In genomic region chr16:30006095-30006473, GRCh38 we compare ENCODE assay signal across 23 cellular contexts. TPM values are rescaled to one million over a fixed set of nuclear protein-coding genes. Genes with fewer than 3 reads are reported as not detected.
DNase-seq lines count a peak whose midpoint lies in the region; ATAC-seq, FAIRE-seq and TF ChIP-seq lines count a peak whose summit lies in the region.
"Had no signal": no experiment of that assay in that cellular context is flagged by ENCODE, and none has a peak within 500 bp of the region (broad histone marks: within the 10 kb centered on the region; RNA-seq: fewer than 3 reads in every experiment).

No MANE protein-coding gene starts in this region.

- H3K9me3 ChIP-seq in right cardiac atrium (ENCODE audit: control insufficient read depth, low read length) (no peaks in the 10 kb centered on the region), HEK293 (ENCODE audit: control insufficient read depth, insufficient read depth, low read depth, low read length) (no peaks in the 10 kb centered on the region), kidney (ENCODE audit: control insufficient read depth in 1 of 2, low read length in 2 of 2) (no peaks in the 10 kb centered on the region)
- H3K9me3 ChIP-seq: Caco-2, HAP-1, SK-N-SH had no signal

- POLR2A ChIA-PET in HEK293 (lab: Yijun Ruan, JAX): interaction anchor here (0.6 to 2.0 kb wide), 5 partner anchors 10 to 106 kb away, joined by 3 to 9 read pairs (median 7); no protein-coding TSS in a partner anchor

- no peak for FAIRE-seq in kidney (lab: Jason Lieb, UNC)
- FAIRE-seq: A204.1, GM12892 had no signal

- no peak overlapping the region for H3K9ac ChIP-seq in kidney (ENCODE audit: low read length in 2 of 2)
- H3K9ac ChIP-seq: GM23248, SK-N-SH had no signal

- H3K4me3 ChIP-seq in right cardiac atrium (ENCODE audit: low read length) (no peak overlapping the region), HEK293 (ENCODE audit: low read depth, low read length) (no peak overlapping the region), kidney (ENCODE audit: low read length in 2 of 2) (no peak overlapping the region)
- H3K4me3 ChIP-seq: GM23248, HAP-1 had no signal

- peak in 1 of 2 donors; percentile 2 for ATAC-seq in right cardiac atrium
- no peak for ATAC-seq in HG02870 (IDR thresholded peaks at IDR 0.05; ENCODE audit: unreplicated experiment)
- no peak for ATAC-seq in HG03280 (IDR thresholded peaks at IDR 0.05; ENCODE audit: unreplicated experiment)

- WGBS in right cardiac atrium: 89% methylated on average over 18 of the region's 18 CpGs

- intact Hi-C loops in right cardiac atrium (cut with DNase I): no loop called here
- intact Hi-C loops in cardiac septum (cut with DNase I): no loop called here
- intact Hi-C loops in kidney (cut with DNase I): no loop called here

- H3K27ac ChIP-seq in right cardiac atrium (ENCODE audit: low read length) (no peak overlapping the region), HEK293 (ENCODE audit: extremely low read depth, low read depth, low read length) (no peak overlapping the region), kidney (ENCODE audit: low read depth in 2 of 2, low read length in 2 of 2) (no peak overlapping the region)
- H3K27ac ChIP-seq: GM23248 had no signal

- H3K4me1 ChIP-seq in right cardiac atrium (ENCODE audit: control insufficient read depth, insufficient read depth, low read length): no peaks in the 10 kb centered on the region
- no peaks in the 10 kb centered on the region for H3K4me1 ChIP-seq in HEK293 (ENCODE audit: control insufficient read depth, insufficient read depth, low read length)
- H3K4me1 ChIP-seq in kidney (ENCODE audit: control insufficient read depth in 1 of 2, insufficient read depth in 1 of 2, low read depth in 1 of 2, low read length in 2 of 2): peaks cover 0 to 3% of the 10 kb centered on the region in 2 donors
- H3K4me1 ChIP-seq: Caco-2, HAP-1 had no signal

- TF ChIP-seq CTCF in HEK293 (tag by site-specific recombination; IDR thresholded peaks at IDR 0.05) (no peak), kidney (IDR thresholded peaks at IDR 0.05; ENCODE audit: borderline replicate concordance, extremely low read depth, insufficient read depth) (no peak)

- CTCF ChIA-PET in HEK293 (lab: Yijun Ruan, JAX): interaction anchor here (0.5 to 2.1 kb wide), 9 partner anchors 9 to 257 kb away, joined by 3 to 12 read pairs (median 4); partner anchors contain the start of gene INO80E

- no peaks in the 10 kb centered on the region for H3K27me3 ChIP-seq in right cardiac atrium (ENCODE audit: control insufficient read depth, insufficient read depth)

- H3K36me3 ChIP-seq in HEK293 (ENCODE audit: control insufficient read depth in 2 of 2, insufficient read depth in 1 of 2, low read length in 2 of 2): peaks cover 0 to 52% of the 10 kb centered on the region in 2 experiments; a peak in 1 of 3 replicates
- peaks cover 0 to 3% of the 10 kb centered on the region in 2 donors for H3K36me3 ChIP-seq in kidney (ENCODE audit: control insufficient read depth in 1 of 2, insufficient read depth in 2 of 2, low read length in 2 of 2)

- DNase-seq in right cardiac atrium (peak in 2 of 3 donors; percentile 35 to 66), cardiac septum (ENCODE audit: low spot score) (no peak), kidney (peak; percentile 71), NCI-H1417 (lab: John Stamatoyannopoulos, UW) (no peak)
- DNase-seq: C1 segment of cervical spinal cord, GF-D8, NCI-H1048, NCI-H1417 treated with DMSO at 0.1 percent for 48 hours, NCI-H187, SIG-M5 had no signal

TF ChIP-seq in HEK293, 187 proteins besides CTCF, POLR2A, EP300 and RAD21:
- TF ChIP-seq ZNF747 (tag by site-specific recombination; IDR thresholded peaks at IDR 0.05) (no peak), ZNF169 (tag by site-specific recombination; IDR thresholded peaks at IDR 0.05) (no peak), ZNF138 (tag by site-specific recombination; IDR thresholded peaks at IDR 0.05; ENCODE audit: borderline replicate concordance) (no peak), REST (tag by site-specific recombination; IDR thresholded peaks at IDR 0.05) (no peak), FEZF1 (tag by site-specific recombination; IDR thresholded peaks at IDR 0.05) (no peak), ZBTB21 (tag by site-specific recombination; IDR thresholded peaks at IDR 0.05) (no peak), ZNF221 (tag by site-specific recombination; IDR thresholded peaks at IDR 0.05; ENCODE audit: borderline replicate concordance) (no peak), ZNF610 (tag by site-specific recombination; IDR thresholded peaks at IDR 0.05; ENCODE audit: borderline replicate concordance) (no peak), BCL11B (tag by site-specific recombination; IDR thresholded peaks at IDR 0.05; ENCODE audit: low read depth) (0 out of 2 replicates have a peak, but pooled peaks have one; percentile 57), ZBTB48 (tag by site-specific recombination; IDR thresholded peaks at IDR 0.05) (no peak), KLF1 (tag by site-specific recombination; IDR thresholded peaks at IDR 0.05) (0 out of 2 replicates have a peak, but pooled peaks have one; percentile 26), ZBTB44 (tag by site-specific recombination; IDR thresholded peaks at IDR 0.05) (no peak), ZNF658 (tag by site-specific recombination; IDR thresholded peaks at IDR 0.05) (no peak), EGR2 (tag by site-specific recombination; IDR thresholded peaks at IDR 0.05; ENCODE audit: low read depth) (no peak)
- TF ChIP-seq, protein P1, sequence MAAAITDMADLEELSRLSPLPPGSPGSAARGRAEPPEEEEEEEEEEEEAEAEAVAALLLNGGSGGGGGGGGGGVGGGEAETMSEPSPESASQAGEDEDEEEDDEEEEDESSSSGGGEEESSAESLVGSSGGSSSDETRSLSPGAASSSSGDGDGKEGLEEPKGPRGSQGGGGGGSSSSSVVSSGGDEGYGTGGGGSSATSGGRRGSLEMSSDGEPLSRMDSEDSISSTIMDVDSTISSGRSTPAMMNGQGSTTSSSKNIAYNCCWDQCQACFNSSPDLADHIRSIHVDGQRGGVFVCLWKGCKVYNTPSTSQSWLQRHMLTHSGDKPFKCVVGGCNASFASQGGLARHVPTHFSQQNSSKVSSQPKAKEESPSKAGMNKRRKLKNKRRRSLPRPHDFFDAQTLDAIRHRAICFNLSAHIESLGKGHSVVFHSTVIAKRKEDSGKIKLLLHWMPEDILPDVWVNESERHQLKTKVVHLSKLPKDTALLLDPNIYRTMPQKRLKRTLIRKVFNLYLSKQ (tag by site-specific recombination; IDR thresholded peaks at IDR 0.05; ENCODE audit: borderline replicate concordance): no peak
TF ChIP-seq in HEK293: peak in this region for 2.

RNA-seq across cellular contexts. Expression of gene DOC2A, which starts 4.7 kb away (rescaled TPM):
- total RNA-seq in right cardiac atrium: under 1 TPM; 0.40 to 0.59 (median 0.47) TPM
- 0.77 TPM for polyA plus RNA-seq in right cardiac atrium
- total RNA-seq in cardiac septum: 0.38 TPM
- total RNA-seq in kidney: 1.9 TPM
- 3.5 TPM for polyA plus RNA-seq in kidney (ENCODE audit: insufficient read depth, low read depth, low replicate concordance)
- total RNA-seq: GM23248 had no signal
- polyA plus RNA-seq: CD4-positive, alpha-beta memory T cell; GM23248; IgD-negative memory B cell had no signal

RNA-seq across cellular contexts. Expression of gene INO80E, which starts 10.0 kb away (rescaled TPM):
- total RNA-seq in right cardiac atrium (10 to 100 TPM; 32.7 to 44.6 (median 37.1) TPM), cardiac septum (36.8 TPM), kidney (74.1 TPM)
- polyA plus RNA-seq in right cardiac atrium (59.1 TPM), kidney (ENCODE audit: insufficient read depth, low read depth, low replicate concordance) (52.7 TPM)

RNA-seq across cellular contexts. Expression of gene HIRIP3, which starts 10.7 kb away (rescaled TPM):
- total RNA-seq in right cardiac atrium (10 to 100 TPM; 11.6 to 21.7 (median 17.5) TPM), cardiac septum (17.4 TPM), kidney (16.0 TPM)
- polyA plus RNA-seq in right cardiac atrium (19.1 TPM), kidney (ENCODE audit: insufficient read depth, low read depth, low replicate concordance) (18.7 TPM)

RNA-seq across cellular contexts. Expression of gene C16orf92, which starts 16.9 kb away (rescaled TPM):
- total RNA-seq in right cardiac atrium: not detected
- polyA plus RNA-seq in right cardiac atrium: not detected
- not detected for total RNA-seq in cardiac septum
- not detected for total RNA-seq in kidney
- not detected for polyA plus RNA-seq in kidney (ENCODE audit: insufficient read depth, low read depth, low replicate concordance)
- total RNA-seq: Caco-2; CD4-positive, alpha-beta memory T cell; GM23248; OCI-LY7 had no signal
- polyA plus RNA-seq: AG04450; CD4-positive, alpha-beta memory T cell; GM23248; IgD-negative memory B cell; SK-N-SH had no signal

RNA-seq across cellular contexts. Expression of gene TLCD3B, which starts 25.0 kb away (rescaled TPM):
- total RNA-seq in right cardiac atrium (not detected), cardiac septum (not detected), kidney (not detected)
- polyA plus RNA-seq in right cardiac atrium (not detected), kidney (ENCODE audit: insufficient read depth, low read depth, low replicate concordance) (not detected)
- total RNA-seq: CD4-positive, alpha-beta memory T cell; GM23248 had no signal
- polyA plus RNA-seq: AG04450; CD4-positive, alpha-beta memory T cell; IgD-negative memory B cell had no signal

Comparison
In these comparisons a context has a peak if more than half of its experiments do, and no peak if none do; other contexts are left out.
1. DNase-seq: peak in right cardiac atrium (2 of 3) and kidney (single experiment); none in cardiac septum (single experiment) and NCI-H1417 (0 of 3).